In genomic region chr6:37244430-37245310, GRCh38 we compare ENCODE assay signal across 9 cellular contexts. TPM values are rescaled to one million over a fixed set of nuclear protein-coding genes. Genes with fewer than 3 reads are reported as not detected.
A peak's percentile ranks its signal among the peaks of the same experiment; 100 is the strongest.
DNase-seq lines count a peak whose midpoint lies in the region; ATAC-seq and TF ChIP-seq lines count a peak whose summit lies in the region.
"Had no signal": no experiment of that assay in that cellular context is flagged by ENCODE, and none has a peak within 500 bp of the region (broad histone marks: within the 10 kb centered on the region; RNA-seq: fewer than 3 reads in every experiment).

No MANE protein-coding gene starts in this region.

- TF ChIP-seq POLR2A in transverse colon (IDR thresholded peaks at IDR 0.05): no peak

- CTCF ChIA-PET in MCF 10A (lab: Yijun Ruan, JAX): interaction anchor here (0.6 to 1.2 kb wide), 2 partner anchors 14 to 210 kb away, joined by 3 to 6 read pairs; partner anchors contain the start of genes TBC1D22B and TMEM217

- H3K4me3 ChIP-seq in transverse colon: no peak overlapping the region

- peaks cover 6% of the 10 kb centered on the region for H3K36me3 Mint-ChIP-seq in MCF 10A (ENCODE audit: insufficient read depth, unreplicated experiment)

- no peaks in the 10 kb centered on the region for H3K27me3 ChIP-seq in transverse colon

- 42 to 50% methylated on average over 3 to 6 of the region's 6 CpGs for WGBS in transverse colon (ENCODE audit: low coverage in 1 of 2), 2 donors

- H3K9me3 ChIP-seq in transverse colon: no peaks in the 10 kb centered on the region

- H3K27me3 Mint-ChIP-seq in MCF 10A (ENCODE audit: insufficient read depth, unreplicated experiment): no peaks in the 10 kb centered on the region

- ATAC-seq in HG02938 (IDR thresholded peaks at IDR 0.05; ENCODE audit: unreplicated experiment) (no peak), GM19463 (IDR thresholded peaks at IDR 0.05; ENCODE audit: unreplicated experiment) (no peak)

- H3K4me3 Mint-ChIP-seq in MCF 10A (ENCODE audit: unreplicated experiment): peak overlapping the region; percentile 1
- H3K4me3 Mint-ChIP-seq: dendritic cell treated with granulocyte-macrophage colony-stimulating factor and Interleukin-4, amounts not matched to agents 40 ng/mL and 50 ng/mL, for 4 days had no signal

- peaks cover 7% of the 10 kb centered on the region for H3K9me3 Mint-ChIP-seq in MCF 10A (ENCODE audit: unreplicated experiment)
- H3K9me3 Mint-ChIP-seq: dendritic cell treated with granulocyte-macrophage colony-stimulating factor and Interleukin-4, amounts not matched to agents 40 ng/mL and 50 ng/mL, for 4 days had no signal

- H3K4me1 ChIP-seq in transverse colon: peaks cover 30 to 49% (median 42%) of the 10 kb centered on the region in 4 donors

- TF ChIP-seq EP300 in transverse colon (IDR thresholded peaks at IDR 0.05; ENCODE audit: low read depth): peak; percentile 53

- DNase-seq in DMS79 treated with DMSO at 0.1 percent for 48 hours (lab: John Stamatoyannopoulos, UW) (peak; percentile 98), NCI-H2227 (lab: John Stamatoyannopoulos, UW; ENCODE audit: unreplicated experiment) (peak; percentile 57), MCF 10A (ENCODE audit: unreplicated experiment) (peak; percentile 100), left kidney (ENCODE audit: low read depth, low spot score) (peak; percentile 85), transverse colon (peak; percentile 57), retina (no peak)

- H3K27ac Mint-ChIP-seq in MCF 10A (ENCODE audit: low read depth, unreplicated experiment): peak overlapping the region; percentile 99

- in situ Hi-C loops in transverse colon (cut with MboI; ENCODE audit: low pct_ligation_motif_present in 1 of 4, low pct_unique_long_range_greater_than_20kb in 1 of 4, low sequenced_read_pairs in 3 of 4): no loop called here

- BruUV-seq in MCF 10A (replicated peaks; lab: Mats Ljungman, UMichigan): no TSS peak

- POLR2A ChIA-PET in MCF 10A (lab: Yijun Ruan, JAX): interaction anchor here (0.7 to 5.4 kb wide), 10 partner anchors 9 to 489 kb away, joined by 3 to 110 read pairs (median 4); partner anchors contain the start of genes CMTR1, MTCH1, TBC1D22B and TMEM217

- peak overlapping the region; percentile 79 to 83 (median 80) for H3K27ac ChIP-seq in transverse colon

- H3K36me3 ChIP-seq in transverse colon: no peaks in the 10 kb centered on the region

- H3K4me1 Mint-ChIP-seq in MCF 10A (ENCODE audit: insufficient read depth, unreplicated experiment): peaks cover 44% of the 10 kb centered on the region

- intact Hi-C loops in MCF 10A (cut with micrococcal nuclease): loop anchor here (1.0 kb wide), 1 partner anchor 13 kb away; the partner anchor contains the start of gene TBC1D22B
- intact Hi-C loops in transverse colon (cut with DNase I; ENCODE audit: low total_unique reads): no loop called here

- TF ChIP-seq CTCF in MCF 10A (IDR thresholded peaks at IDR 0.05; ENCODE audit: unreplicated experiment): no peak
- TF ChIP-seq CTCF in transverse colon (IDR thresholded peaks at IDR 0.05): no peak

RNA-seq across cellular contexts. Expression of gene TBC1D22B, which starts 12.9 kb away (rescaled TPM):
- total RNA-seq in MCF 10A (2022) (12.9 and 14.6 TPM in 2 replicates), transverse colon (10 to 100 TPM in 3 of 4 donors, 1 to 10 TPM in 1; 9.0 to 15.7 (median 12.6) TPM)

RNA-seq across cellular contexts. Expression of gene TMEM217, which starts 13.3 kb away (rescaled TPM):
- total RNA-seq in MCF 10A (2022) (3.2 and 4.6 TPM in 2 replicates), transverse colon (1 to 10 TPM in 2 of 4 donors, under 1 TPM in 1, not detected in 1; 0.41 to 1.4 (median 1.1) TPM)
